ENCODE assay signal across 8 cellular contexts in genomic region chr3:71397046-71397445, GRCh38.
DNase-seq lines count a peak whose midpoint lies in the region; ATAC-seq, FAIRE-seq and TF ChIP-seq lines count a peak whose summit lies in the region.

No MANE protein-coding gene starts in this region.

- H3K9me3 ChIP-seq in Caco-2 (no peaks in the 10 kb centered on the region), kidney (ENCODE audit: control insufficient read depth in 1 of 2, low read length in 2 of 2) (no peaks in the 10 kb centered on the region), upper lobe of right lung (no peaks in the 10 kb centered on the region)

- intact Hi-C loops in Caco-2 (cut with micrococcal nuclease; ENCODE audit: unreplicated experiment) (loop anchor here (5.0 kb wide), 3 partner anchors 90 to 185 kb away; partner anchors contain the start of gene FOXP1), kidney (cut with DNase I) (no loop called here), upper lobe of right lung (cut with DNase I) (no loop called here)

- H3K27ac Mint-ChIP-seq in Caco-2 (ENCODE audit: unreplicated experiment): no peak overlapping the region
- H3K27ac Mint-ChIP-seq in activated naive CD8-positive, alpha-beta T cell treated with anti-CD3 and anti-CD28 coated beads for 36 hours: peak overlapping the region; percentile 89

- POLR2A ChIA-PET in Caco-2 (lab: Charles Lee): no interaction called here

- no peaks in the 10 kb centered on the region for H3K27me3 Mint-ChIP-seq in Caco-2 (ENCODE audit: insufficient read depth, unreplicated experiment)
- H3K27me3 Mint-ChIP-seq in activated naive CD8-positive, alpha-beta T cell treated with anti-CD3 and anti-CD28 coated beads for 36 hours: no peaks in the 10 kb centered on the region

- BruUV-seq in Caco-2 (replicated peaks; lab: Mats Ljungman, UMichigan): no TSS peak

- H3K4me3 ChIP-seq in Caco-2 (ENCODE audit: low read depth, low read length) (no peak overlapping the region), kidney (ENCODE audit: low read length in 2 of 2) (no peak overlapping the region), upper lobe of right lung (no peak overlapping the region)

- no peak overlapping the region for H3K9ac ChIP-seq in kidney (ENCODE audit: low read length in 2 of 2)

- DNase-seq in Caco-2 (peak in 1 of 2 experiments; percentile 45), HT-29 (ENCODE audit: low spot score) (peak; percentile 52), kidney (no peak), upper lobe of right lung (no peak), activated gamma-delta T cell treated with Interleukin-2 at 50 U/mL for 16 hours (no peak), NCI-H187 treated with DMSO at 0.1 percent for 48 hours (lab: John Stamatoyannopoulos, UW) (no peak), NCI-H1048 (lab: John Stamatoyannopoulos, UW) (no peak)
- DNase-seq in activated naive CD8-positive, alpha-beta T cell treated with anti-CD3 and anti-CD28 coated beads for 36 hours: no peak

- ATAC-seq in upper lobe of right lung: peak; percentile 77

- H3K4me1 ChIP-seq in Caco-2 (peaks cover 32% of the 10 kb centered on the region), kidney (ENCODE audit: control insufficient read depth in 1 of 2, insufficient read depth in 1 of 2, low read depth in 1 of 2, low read length in 2 of 2) (peaks cover 9 to 15% of the 10 kb centered on the region in 2 donors), upper lobe of right lung (peaks cover 26% of the 10 kb centered on the region)

- H3K27ac ChIP-seq in kidney (ENCODE audit: low read depth in 2 of 2, low read length in 2 of 2) (no peak overlapping the region), upper lobe of right lung (no peak overlapping the region)

- peak; percentile 55 for FAIRE-seq in kidney (lab: Jason Lieb, UNC)

- no peaks in the 10 kb centered on the region for H3K9me3 Mint-ChIP-seq in Caco-2 (ENCODE audit: unreplicated experiment)
- H3K9me3 Mint-ChIP-seq in activated naive CD8-positive, alpha-beta T cell treated with anti-CD3 and anti-CD28 coated beads for 36 hours: peaks cover 3% of the 10 kb centered on the region

- no peak overlapping the region for H3K4me3 Mint-ChIP-seq in Caco-2 (ENCODE audit: unreplicated experiment)
- H3K4me3 Mint-ChIP-seq in activated naive CD8-positive, alpha-beta T cell treated with anti-CD3 and anti-CD28 coated beads for 36 hours: peak overlapping the region; percentile 75

- H3K36me3 Mint-ChIP-seq in Caco-2 (ENCODE audit: insufficient read depth, unreplicated experiment): no peaks in the 10 kb centered on the region
- peaks cover 15% of the 10 kb centered on the region for H3K36me3 Mint-ChIP-seq in activated naive CD8-positive, alpha-beta T cell treated with anti-CD3 and anti-CD28 coated beads for 36 hours

- peak; percentile 34 to 50 for TF ChIP-seq CTCF in Caco-2 (IDR thresholded peaks at IDR 0.05; ENCODE audit: insufficient read depth in 1 of 2, low read depth in 1 of 2, low read length in 1 of 2, severe bottlenecking in 1 of 2, unreplicated experiment in 1 of 2)
- TF ChIP-seq CTCF in kidney (IDR thresholded peaks at IDR 0.05; ENCODE audit: borderline replicate concordance, extremely low read depth, insufficient read depth): peak; percentile 62
- TF ChIP-seq CTCF in upper lobe of right lung (IDR thresholded peaks at IDR 0.05): peak; percentile 64

- H3K27me3 ChIP-seq in Caco-2 (replicated peaks; ENCODE audit: control insufficient read depth, insufficient read depth, low read length) (no peaks in the 10 kb centered on the region), upper lobe of right lung (no peaks in the 10 kb centered on the region)

- CTCF ChIA-PET in Caco-2 (lab: Charles Lee): interaction anchor here (0.6 to 1.0 kb wide), 2 partner anchors 13 to 15 kb away, joined by 3 read pairs; no protein-coding TSS in a partner anchor

- H3K4me1 Mint-ChIP-seq in Caco-2 (ENCODE audit: low read depth, unreplicated experiment): peaks cover 22% of the 10 kb centered on the region
- peaks cover 79% of the 10 kb centered on the region for H3K4me1 Mint-ChIP-seq in activated naive CD8-positive, alpha-beta T cell treated with anti-CD3 and anti-CD28 coated beads for 36 hours

- H3K36me3 ChIP-seq in Caco-2 (ENCODE audit: control insufficient read depth, insufficient read depth, low read length) (no peaks in the 10 kb centered on the region), kidney (ENCODE audit: control insufficient read depth in 1 of 2, insufficient read depth in 2 of 2, low read length in 2 of 2) (no peaks in the 10 kb centered on the region), upper lobe of right lung (no peaks in the 10 kb centered on the region)
